Comparison of ENCODE assay signal across 15 cellular contexts in the genomic region with DNA sequence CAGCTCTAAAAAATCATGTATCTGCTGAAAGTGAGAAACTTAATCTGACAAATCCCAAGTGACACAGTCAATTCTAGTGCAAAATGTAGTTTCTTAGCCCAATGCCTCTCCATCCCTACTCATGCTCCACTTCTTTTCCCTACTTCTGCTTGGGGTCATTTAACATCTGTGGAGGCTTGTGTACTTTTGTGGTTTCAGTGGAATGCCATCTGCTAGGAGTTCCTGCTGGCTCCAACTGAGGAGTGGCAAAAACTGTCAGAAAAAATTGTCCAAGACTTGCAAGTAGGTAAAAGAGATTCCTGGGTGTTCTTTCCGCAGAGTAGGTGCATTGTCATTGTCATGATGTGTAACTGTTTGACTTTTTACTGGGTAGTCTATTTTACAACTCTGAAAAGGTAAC. TPM values are rescaled to one million over a fixed set of nuclear protein-coding genes. Genes with fewer than 3 reads are reported as not detected.
"Had no signal": no experiment of that assay in that cellular context is flagged by ENCODE, and none has a peak within 500 bp of the region (broad histone marks: within the 10 kb centered on the region; RNA-seq: fewer than 3 reads in every experiment).

No MANE protein-coding gene starts in this region.

- DNase-seq: activated CD4-positive, alpha-beta T cell treated with anti-CD3 and anti-CD28 coated beads for 4 hours; activated CD8-positive, alpha-beta memory T cell treated with anti-CD3 and anti-CD28 coated beads, Interleukin-2, amount 50 U/mL, for 4 hours; activated CD8-positive, alpha-beta T cell treated with anti-CD3 and anti-CD28 coated beads for 36 hours; activated gamma-delta T cell; activated T-cell treated with anti-CD3 and anti-CD28 coated beads, Interleukin-2, amount 50 U/mL, for 48 hours; central memory CD4-positive, alpha-beta T cell; hypothalamus; lower lobe of right lung; psoas muscle; spleen; stimulated activated naive CD8-positive, alpha-beta T cell treated with anti-CD3 and anti-CD28 coated beads, Interleukin-15, amount 100 ng/mL, for 72 hours; T-helper 17 cell had no signal

- H3K4me3 ChIP-seq: coronary artery, lower lobe of right lung, psoas muscle, spleen had no signal

RNA-seq across cellular contexts. Expression of a gene that starts 12.5 kb away (rescaled TPM):
- total RNA-seq: activated CD8-positive, alpha-beta T cell treated with anti-CD3 and anti-CD28 coated beads for 36 hours; activated naive CD4-positive, alpha-beta T cell treated with anti-CD3 and anti-CD28 coated beads, Interleukin-2, amount 50 U/mL, for 72 hours; neural crest cell had no signal
